7 cellular contexts compared by ENCODE assay signal in genomic region chr6:38671885-38672467, GRCh38. TPM values are rescaled to one million over a fixed set of nuclear protein-coding genes. Genes with fewer than 3 reads are reported as not detected.
DNase-seq lines count a peak whose midpoint lies in the region; ATAC-seq, FAIRE-seq and TF ChIP-seq lines count a peak whose summit lies in the region.

No MANE protein-coding gene starts in this region.

- H3K27ac Mint-ChIP-seq in astrocyte (ENCODE audit: unreplicated experiment): no peak overlapping the region

- H2AFZ ChIP-seq in astrocyte (ENCODE audit: low read depth, low read length): no peak overlapping the region

- TF ChIP-seq CTCF in astrocyte (IDR thresholded peaks at IDR 0.05; ENCODE audit: insufficient read depth, low read depth, low read length): peak; percentile 90

- no peak overlapping the region for H3K4me2 ChIP-seq in astrocyte (ENCODE audit: low read length)

- H3K9me3 Mint-ChIP-seq in astrocyte (ENCODE audit: unreplicated experiment): no peaks in the 10 kb centered on the region

- H3K27ac ChIP-seq in astrocyte (ENCODE audit: low read depth, low read length): no peak overlapping the region

- H3K27me3 Mint-ChIP-seq in astrocyte (ENCODE audit: low read depth, unreplicated experiment): no peaks in the 10 kb centered on the region

- DNase-seq in G401 (ENCODE audit: low spot score): peak; percentile 50
- peak; percentile 60 for DNase-seq in OCI-M2 (lab: John Stamatoyannopoulos, UW; ENCODE audit: unreplicated experiment)
- peak; percentile 29 for DNase-seq in astrocyte (ENCODE audit: low read depth)
- peak; percentile 72 for DNase-seq in hepatic stellate cell (ENCODE audit: low spot score)
- DNase-seq in stimulated activated CD4-positive, alpha-beta T cell treated with anti-CD3 and anti-CD28 coated beads, Interleukin-4, amount 100 ng/mL, for 24 hours: peak; percentile 55

- no peak overlapping the region for H3K4me3 ChIP-seq in astrocyte (ENCODE audit: insufficient read depth, low read depth, low read length)

- H3K4me1 ChIP-seq in astrocyte (ENCODE audit: insufficient read depth, low read length): no peaks in the 10 kb centered on the region

- H4K20me1 ChIP-seq in astrocyte (ENCODE audit: insufficient read depth, low read length): no peaks in the 10 kb centered on the region

- in situ Hi-C loops in G401 (cut with HindIII; ENCODE audit: low sequenced_read_pairs): no loop called here

- ATAC-seq in GM19397 (IDR thresholded peaks at IDR 0.05; ENCODE audit: unreplicated experiment) (peak; percentile 76), HG03575 (IDR thresholded peaks at IDR 0.05; ENCODE audit: extremely low read depth, insufficient number of reproducible peaks, low FRiP score, unreplicated experiment) (peak; percentile 72)

- no peaks in the 10 kb centered on the region for H3K79me2 ChIP-seq in astrocyte (ENCODE audit: insufficient read depth, low read length)

- peaks cover 14% of the 10 kb centered on the region for H3K36me3 Mint-ChIP-seq in astrocyte (ENCODE audit: low read depth, unreplicated experiment)

- H3K27me3 ChIP-seq in astrocyte (ENCODE audit: insufficient read depth, low read length): no peaks in the 10 kb centered on the region

- no peaks in the 10 kb centered on the region for H3K4me1 Mint-ChIP-seq in astrocyte (ENCODE audit: low read depth, unreplicated experiment)

- peak; percentile 81 for FAIRE-seq in astrocyte (lab: Jason Lieb, UNC)

- no peak overlapping the region for H3K9ac ChIP-seq in astrocyte (ENCODE audit: low read length)

- peaks cover 17% of the 10 kb centered on the region for H3K36me3 ChIP-seq in astrocyte (ENCODE audit: insufficient read depth, low read length)

- H3K4me3 Mint-ChIP-seq in astrocyte (ENCODE audit: unreplicated experiment): no peak overlapping the region

- no peaks in the 10 kb centered on the region for H3K9me3 ChIP-seq in astrocyte (ENCODE audit: insufficient read depth, low read depth, low read length)

RNA-seq across cellular contexts. Expression of gene GLO1, which starts 31.0 kb away (rescaled TPM):
- 374 and 476 TPM in 2 replicates for total RNA-seq in G401 (2014; rRNA removed; shearing (Covaris generic))
- 154 and 172 TPM in 2 replicates for total RNA-seq in astrocyte

RNA-seq across cellular contexts. Expression of gene BTBD9, which starts 32.2 kb away (rescaled TPM):
- total RNA-seq in G401 (2014; rRNA removed; shearing (Covaris generic)): 6.5 and 9.5 TPM in 2 replicates
- 10.3 and 12.7 TPM in 2 replicates for total RNA-seq in astrocyte

RNA-seq across cellular contexts. Expression of gene DNAH8, which starts 43.1 kb away (rescaled TPM):
- not detected in 2 replicates for total RNA-seq in G401 (2014; rRNA removed; shearing (Covaris generic))
- not detected in 2 replicates for total RNA-seq in astrocyte
